1 cellular context compared by ENCODE assay signal in the genomic region with DNA sequence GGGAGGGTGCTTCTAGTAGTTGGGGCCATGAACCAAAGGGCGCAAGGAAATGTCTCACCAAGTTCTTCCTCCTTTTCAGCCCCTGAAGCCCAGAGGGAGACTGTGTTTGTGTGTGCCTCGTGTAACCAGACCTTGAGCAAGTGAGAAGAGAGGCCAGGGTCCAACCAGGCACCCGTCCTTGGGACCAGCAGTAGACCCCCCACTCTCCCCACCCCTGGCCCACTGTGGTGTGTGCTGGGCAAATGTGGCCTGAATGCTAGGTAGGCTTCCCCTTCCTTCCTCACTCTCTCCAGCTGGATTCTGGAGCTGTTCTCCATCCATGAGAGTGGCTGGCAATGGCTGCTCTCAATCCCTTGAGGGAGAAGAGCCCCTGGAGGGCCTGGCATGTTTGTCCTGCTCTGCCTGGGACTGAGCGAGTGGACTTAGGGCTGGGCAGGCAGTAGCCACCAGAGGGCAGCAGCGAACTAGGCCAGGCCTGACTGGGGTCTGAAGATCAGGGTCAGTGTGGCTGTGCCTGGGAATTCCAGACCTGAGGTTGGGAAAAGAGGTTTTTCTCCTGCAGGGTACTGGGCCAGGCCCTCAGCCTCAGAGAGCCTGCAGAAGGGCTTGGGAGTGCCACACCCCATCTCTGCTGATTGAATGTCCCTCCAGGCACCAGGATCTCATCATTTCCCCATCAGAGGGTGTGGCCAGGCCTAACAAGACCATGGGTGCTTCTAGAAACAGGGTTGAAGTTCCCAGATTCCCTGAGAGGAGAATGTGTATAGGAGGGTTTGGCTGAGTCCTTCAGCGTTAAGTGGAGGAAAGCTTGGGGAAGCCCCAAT.
TF ChIP-seq lines count a peak whose summit lies in the region.

No MANE protein-coding gene starts in this region.

TF ChIP-seq in HepG2, 621 proteins besides CTCF, POLR2A, EP300 and RAD21 (continued from another document and continues in another):
- TF ChIP-seq, protein P1, sequence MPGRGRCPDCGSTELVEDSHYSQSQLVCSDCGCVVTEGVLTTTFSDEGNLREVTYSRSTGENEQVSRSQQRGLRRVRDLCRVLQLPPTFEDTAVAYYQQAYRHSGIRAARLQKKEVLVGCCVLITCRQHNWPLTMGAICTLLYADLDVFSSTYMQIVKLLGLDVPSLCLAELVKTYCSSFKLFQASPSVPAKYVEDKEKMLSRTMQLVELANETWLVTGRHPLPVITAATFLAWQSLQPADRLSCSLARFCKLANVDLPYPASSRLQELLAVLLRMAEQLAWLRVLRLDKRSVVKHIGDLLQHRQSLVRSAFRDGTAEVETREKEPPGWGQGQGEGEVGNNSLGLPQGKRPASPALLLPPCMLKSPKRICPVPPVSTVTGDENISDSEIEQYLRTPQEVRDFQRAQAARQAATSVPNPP (CRISPR knock-in tag; IDR thresholded peaks at IDR 0.05) = no peak
- TF ChIP-seq YY1 (IDR thresholded peaks at IDR 0.05; ENCODE audit: insufficient read depth, insufficient replicate concordance, low read depth, low read length) (peak; percentile 50), ZNF616 (CRISPR knock-in tag; IDR thresholded peaks at IDR 0.05; ENCODE audit: low read depth) (no peak), MATR3 (CRISPR knock-in tag; IDR thresholded peaks at IDR 0.05) (no peak), ZNF510 (CRISPR knock-in tag; IDR thresholded peaks at IDR 0.05; ENCODE audit: low read depth) (no peak), ZKSCAN8 (CRISPR knock-in tag; IDR thresholded peaks at IDR 0.05; ENCODE audit: borderline replicate concordance) (no peak), SCMH1 (CRISPR knock-in tag; IDR thresholded peaks at IDR 0.05; ENCODE audit: borderline replicate concordance) (no peak), ZNF354B (CRISPR knock-in tag; IDR thresholded peaks at IDR 0.05) (no peak), SMARCC2 (IDR thresholded peaks at IDR 0.05) (no peak), KMT2B (CRISPR knock-in tag; IDR thresholded peaks at IDR 0.05) (peak; percentile 43; the same call in 1 of the 2 replicates), ATRX (CRISPR knock-in tag; IDR thresholded peaks at IDR 0.05; ENCODE audit: borderline replicate concordance) (no peak), NR2F6 (IDR thresholded peaks at IDR 0.05) (no peak; the same call in 1 of the 2 replicates), NR2F6 (CRISPR knock-in tag; IDR thresholded peaks at IDR 0.05) (peak; percentile 74; the same call in 1 of the 2 replicates), GTF2F1 (IDR thresholded peaks at IDR 0.05; ENCODE audit: low read length) (no peak), ZMYM3 (CRISPR knock-in tag; IDR thresholded peaks at IDR 0.05) (0 out of 2 replicates have a peak, but pooled peaks have one; percentile 44), ZNF256 (CRISPR knock-in tag; conservative IDR thresholded peaks at IDR 0.05) (no peak), CBX5 (CRISPR knock-in tag; IDR thresholded peaks at IDR 0.05; ENCODE audit: borderline replicate concordance) (no peak), NRL (CRISPR knock-in tag; IDR thresholded peaks at IDR 0.05; ENCODE audit: borderline replicate concordance) (no peak), SMYD3 (CRISPR knock-in tag; IDR thresholded peaks at IDR 0.05) (no peak), PPARG (CRISPR knock-in tag; conservative IDR thresholded peaks at IDR 0.05) (no peak), ZSCAN29 (CRISPR knock-in tag; conservative IDR thresholded peaks at IDR 0.05) (0 out of 2 replicates have a peak, but pooled peaks have one; percentile 40), DNMT1 (CRISPR knock-in tag; IDR thresholded peaks at IDR 0.05) (0 out of 2 replicates have a peak, but pooled peaks have one; percentile 43), PRPF4 (IDR thresholded peaks at IDR 0.05; ENCODE audit: low read depth, low read length, poor library complexity, severe bottlenecking) (no peak), IRX3 (CRISPR knock-in tag; IDR thresholded peaks at IDR 0.05; ENCODE audit: borderline replicate concordance, low read depth) (no peak), MAFG (CRISPR knock-in tag; IDR thresholded peaks at IDR 0.05) (no peak), KLF6 (CRISPR knock-in tag; IDR thresholded peaks at IDR 0.05) (no peak)
- TF ChIP-seq, protein P2, sequence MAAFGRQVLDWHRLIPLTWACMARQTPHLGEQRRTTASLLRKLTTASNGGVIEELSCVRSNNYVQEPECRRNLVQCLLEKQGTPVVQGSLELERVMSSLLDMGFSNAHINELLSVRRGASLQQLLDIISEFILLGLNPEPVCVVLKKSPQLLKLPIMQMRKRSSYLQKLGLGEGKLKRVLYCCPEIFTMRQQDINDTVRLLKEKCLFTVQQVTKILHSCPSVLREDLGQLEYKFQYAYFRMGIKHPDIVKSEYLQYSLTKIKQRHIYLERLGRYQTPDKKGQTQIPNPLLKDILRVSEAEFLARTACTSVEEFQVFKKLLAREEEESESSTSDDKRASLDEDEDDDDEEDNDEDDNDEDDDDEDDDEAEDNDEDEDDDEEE (CRISPR knock-in tag; IDR thresholded peaks at IDR 0.05) = peak; percentile 64; the same call in 1 of the 2 replicates
- TF ChIP-seq, protein P3, sequence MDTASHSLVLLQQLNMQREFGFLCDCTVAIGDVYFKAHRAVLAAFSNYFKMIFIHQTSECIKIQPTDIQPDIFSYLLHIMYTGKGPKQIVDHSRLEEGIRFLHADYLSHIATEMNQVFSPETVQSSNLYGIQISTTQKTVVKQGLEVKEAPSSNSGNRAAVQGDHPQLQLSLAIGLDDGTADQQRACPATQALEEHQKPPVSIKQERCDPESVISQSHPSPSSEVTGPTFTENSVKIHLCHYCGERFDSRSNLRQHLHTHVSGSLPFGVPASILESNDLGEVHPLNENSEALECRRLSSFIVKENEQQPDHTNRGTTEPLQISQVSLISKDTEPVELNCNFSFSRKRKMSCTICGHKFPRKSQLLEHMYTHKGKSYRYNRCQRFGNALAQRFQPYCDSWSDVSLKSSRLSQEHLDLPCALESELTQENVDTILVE (CRISPR knock-in tag; IDR thresholded peaks at IDR 0.05) = no peak
- TF ChIP-seq, protein P4, sequence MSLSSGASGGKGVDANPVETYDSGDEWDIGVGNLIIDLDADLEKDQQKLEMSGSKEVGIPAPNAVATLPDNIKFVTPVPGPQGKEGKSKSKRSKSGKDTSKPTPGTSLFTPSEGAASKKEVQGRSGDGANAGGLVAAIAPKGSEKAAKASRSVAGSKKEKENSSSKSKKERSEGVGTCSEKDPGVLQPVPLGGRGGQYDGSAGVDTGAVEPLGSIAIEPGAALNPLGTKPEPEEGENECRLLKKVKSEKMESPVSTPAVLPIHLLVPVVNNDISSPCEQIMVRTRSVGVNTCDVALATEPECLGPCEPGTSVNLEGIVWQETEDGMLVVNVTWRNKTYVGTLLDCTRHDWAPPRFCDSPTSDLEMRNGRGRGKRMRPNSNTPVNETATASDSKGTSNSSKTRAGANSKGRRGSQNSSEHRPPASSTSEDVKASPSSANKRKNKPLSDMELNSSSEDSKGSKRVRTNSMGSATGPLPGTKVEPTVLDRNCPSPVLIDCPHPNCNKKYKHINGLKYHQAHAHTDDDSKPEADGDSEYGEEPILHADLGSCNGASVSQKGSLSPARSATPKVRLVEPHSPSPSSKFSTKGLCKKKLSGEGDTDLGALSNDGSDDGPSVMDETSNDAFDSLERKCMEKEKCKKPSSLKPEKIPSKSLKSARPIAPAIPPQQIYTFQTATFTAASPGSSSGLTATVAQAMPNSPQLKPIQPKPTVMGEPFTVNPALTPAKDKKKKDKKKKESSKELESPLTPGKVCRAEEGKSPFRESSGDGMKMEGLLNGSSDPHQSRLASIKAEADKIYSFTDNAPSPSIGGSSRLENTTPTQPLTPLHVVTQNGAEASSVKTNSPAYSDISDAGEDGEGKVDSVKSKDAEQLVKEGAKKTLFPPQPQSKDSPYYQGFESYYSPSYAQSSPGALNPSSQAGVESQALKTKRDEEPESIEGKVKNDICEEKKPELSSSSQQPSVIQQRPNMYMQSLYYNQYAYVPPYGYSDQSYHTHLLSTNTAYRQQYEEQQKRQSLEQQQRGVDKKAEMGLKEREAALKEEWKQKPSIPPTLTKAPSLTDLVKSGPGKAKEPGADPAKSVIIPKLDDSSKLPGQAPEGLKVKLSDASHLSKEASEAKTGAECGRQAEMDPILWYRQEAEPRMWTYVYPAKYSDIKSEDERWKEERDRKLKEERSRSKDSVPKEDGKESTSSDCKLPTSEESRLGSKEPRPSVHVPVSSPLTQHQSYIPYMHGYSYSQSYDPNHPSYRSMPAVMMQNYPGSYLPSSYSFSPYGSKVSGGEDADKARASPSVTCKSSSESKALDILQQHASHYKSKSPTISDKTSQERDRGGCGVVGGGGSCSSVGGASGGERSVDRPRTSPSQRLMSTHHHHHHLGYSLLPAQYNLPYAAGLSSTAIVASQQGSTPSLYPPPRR (CRISPR knock-in tag; IDR thresholded peaks at IDR 0.05; ENCODE audit: borderline replicate concordance) = peak; percentile 47; the same call in 1 of the 2 replicates
- TF ChIP-seq, protein P5, sequence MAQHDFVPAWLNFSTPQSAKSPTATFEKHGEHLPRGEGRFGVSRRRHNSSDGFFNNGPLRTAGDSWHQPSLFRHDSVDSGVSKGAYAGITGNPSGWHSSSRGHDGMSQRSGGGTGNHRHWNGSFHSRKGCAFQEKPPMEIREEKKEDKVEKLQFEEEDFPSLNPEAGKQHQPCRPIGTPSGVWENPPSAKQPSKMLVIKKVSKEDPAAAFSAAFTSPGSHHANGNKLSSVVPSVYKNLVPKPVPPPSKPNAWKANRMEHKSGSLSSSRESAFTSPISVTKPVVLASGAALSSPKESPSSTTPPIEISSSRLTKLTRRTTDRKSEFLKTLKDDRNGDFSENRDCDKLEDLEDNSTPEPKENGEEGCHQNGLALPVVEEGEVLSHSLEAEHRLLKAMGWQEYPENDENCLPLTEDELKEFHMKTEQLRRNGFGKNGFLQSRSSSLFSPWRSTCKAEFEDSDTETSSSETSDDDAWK (CRISPR knock-in tag; IDR thresholded peaks at IDR 0.05) = no peak
- TF ChIP-seq, protein P6, sequence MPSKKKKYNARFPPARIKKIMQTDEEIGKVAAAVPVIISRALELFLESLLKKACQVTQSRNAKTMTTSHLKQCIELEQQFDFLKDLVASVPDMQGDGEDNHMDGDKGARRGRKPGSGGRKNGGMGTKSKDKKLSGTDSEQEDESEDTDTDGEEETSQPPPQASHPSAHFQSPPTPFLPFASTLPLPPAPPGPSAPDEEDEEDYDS (CRISPR knock-in tag; IDR thresholded peaks at IDR 0.05) = no peak
- TF ChIP-seq, protein P7, sequence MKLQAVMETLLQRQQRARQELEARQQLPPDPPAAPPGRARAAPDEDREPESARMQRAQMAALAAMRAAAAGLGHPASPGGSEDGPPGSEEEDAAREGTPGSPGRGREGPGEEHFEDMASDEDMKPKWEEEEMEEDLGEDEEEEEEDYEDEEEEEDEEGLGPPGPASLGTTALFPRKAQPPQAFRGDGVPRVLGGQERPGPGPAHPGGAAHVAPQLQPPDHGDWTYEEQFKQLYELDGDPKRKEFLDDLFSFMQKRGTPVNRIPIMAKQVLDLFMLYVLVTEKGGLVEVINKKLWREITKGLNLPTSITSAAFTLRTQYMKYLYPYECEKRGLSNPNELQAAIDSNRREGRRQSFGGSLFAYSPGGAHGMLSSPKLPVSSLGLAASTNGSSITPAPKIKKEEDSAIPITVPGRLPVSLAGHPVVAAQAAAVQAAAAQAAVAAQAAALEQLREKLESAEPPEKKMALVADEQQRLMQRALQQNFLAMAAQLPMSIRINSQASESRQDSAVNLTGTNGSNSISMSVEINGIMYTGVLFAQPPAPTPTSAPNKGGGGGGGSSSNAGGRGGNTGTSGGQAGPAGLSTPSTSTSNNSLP (IDR thresholded peaks at IDR 0.05; ENCODE audit: low read depth, low read length) = no peak
- TF ChIP-seq, protein P8, sequence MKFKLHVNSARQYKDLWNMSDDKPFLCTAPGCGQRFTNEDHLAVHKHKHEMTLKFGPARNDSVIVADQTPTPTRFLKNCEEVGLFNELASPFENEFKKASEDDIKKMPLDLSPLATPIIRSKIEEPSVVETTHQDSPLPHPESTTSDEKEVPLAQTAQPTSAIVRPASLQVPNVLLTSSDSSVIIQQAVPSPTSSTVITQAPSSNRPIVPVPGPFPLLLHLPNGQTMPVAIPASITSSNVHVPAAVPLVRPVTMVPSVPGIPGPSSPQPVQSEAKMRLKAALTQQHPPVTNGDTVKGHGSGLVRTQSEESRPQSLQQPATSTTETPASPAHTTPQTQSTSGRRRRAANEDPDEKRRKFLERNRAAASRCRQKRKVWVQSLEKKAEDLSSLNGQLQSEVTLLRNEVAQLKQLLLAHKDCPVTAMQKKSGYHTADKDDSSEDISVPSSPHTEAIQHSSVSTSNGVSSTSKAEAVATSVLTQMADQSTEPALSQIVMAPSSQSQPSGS (CRISPR knock-in tag; IDR thresholded peaks at IDR 0.05) = peak; percentile 72; the same call in 1 of the 2 replicates
- TF ChIP-seq, protein P9, sequence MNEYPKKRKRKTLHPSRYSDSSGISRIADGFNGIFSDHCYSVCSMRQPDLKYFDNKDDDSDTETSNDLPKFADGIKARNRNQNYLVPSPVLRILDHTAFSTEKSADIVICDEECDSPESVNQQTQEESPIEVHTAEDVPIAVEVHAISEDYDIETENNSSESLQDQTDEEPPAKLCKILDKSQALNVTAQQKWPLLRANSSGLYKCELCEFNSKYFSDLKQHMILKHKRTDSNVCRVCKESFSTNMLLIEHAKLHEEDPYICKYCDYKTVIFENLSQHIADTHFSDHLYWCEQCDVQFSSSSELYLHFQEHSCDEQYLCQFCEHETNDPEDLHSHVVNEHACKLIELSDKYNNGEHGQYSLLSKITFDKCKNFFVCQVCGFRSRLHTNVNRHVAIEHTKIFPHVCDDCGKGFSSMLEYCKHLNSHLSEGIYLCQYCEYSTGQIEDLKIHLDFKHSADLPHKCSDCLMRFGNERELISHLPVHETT (CRISPR knock-in tag; conservative IDR thresholded peaks at IDR 0.05) = no peak
- TF ChIP-seq, protein P10, sequence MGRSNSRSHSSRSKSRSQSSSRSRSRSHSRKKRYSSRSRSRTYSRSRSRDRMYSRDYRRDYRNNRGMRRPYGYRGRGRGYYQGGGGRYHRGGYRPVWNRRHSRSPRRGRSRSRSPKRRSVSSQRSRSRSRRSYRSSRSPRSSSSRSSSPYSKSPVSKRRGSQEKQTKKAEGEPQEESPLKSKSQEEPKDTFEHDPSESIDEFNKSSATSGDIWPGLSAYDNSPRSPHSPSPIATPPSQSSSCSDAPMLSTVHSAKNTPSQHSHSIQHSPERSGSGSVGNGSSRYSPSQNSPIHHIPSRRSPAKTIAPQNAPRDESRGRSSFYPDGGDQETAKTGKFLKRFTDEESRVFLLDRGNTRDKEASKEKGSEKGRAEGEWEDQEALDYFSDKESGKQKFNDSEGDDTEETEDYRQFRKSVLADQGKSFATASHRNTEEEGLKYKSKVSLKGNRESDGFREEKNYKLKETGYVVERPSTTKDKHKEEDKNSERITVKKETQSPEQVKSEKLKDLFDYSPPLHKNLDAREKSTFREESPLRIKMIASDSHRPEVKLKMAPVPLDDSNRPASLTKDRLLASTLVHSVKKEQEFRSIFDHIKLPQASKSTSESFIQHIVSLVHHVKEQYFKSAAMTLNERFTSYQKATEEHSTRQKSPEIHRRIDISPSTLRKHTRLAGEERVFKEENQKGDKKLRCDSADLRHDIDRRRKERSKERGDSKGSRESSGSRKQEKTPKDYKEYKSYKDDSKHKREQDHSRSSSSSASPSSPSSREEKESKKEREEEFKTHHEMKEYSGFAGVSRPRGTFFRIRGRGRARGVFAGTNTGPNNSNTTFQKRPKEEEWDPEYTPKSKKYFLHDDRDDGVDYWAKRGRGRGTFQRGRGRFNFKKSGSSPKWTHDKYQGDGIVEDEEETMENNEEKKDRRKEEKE (IDR thresholded peaks at IDR 0.05) = no peak
- TF ChIP-seq, protein P11, sequence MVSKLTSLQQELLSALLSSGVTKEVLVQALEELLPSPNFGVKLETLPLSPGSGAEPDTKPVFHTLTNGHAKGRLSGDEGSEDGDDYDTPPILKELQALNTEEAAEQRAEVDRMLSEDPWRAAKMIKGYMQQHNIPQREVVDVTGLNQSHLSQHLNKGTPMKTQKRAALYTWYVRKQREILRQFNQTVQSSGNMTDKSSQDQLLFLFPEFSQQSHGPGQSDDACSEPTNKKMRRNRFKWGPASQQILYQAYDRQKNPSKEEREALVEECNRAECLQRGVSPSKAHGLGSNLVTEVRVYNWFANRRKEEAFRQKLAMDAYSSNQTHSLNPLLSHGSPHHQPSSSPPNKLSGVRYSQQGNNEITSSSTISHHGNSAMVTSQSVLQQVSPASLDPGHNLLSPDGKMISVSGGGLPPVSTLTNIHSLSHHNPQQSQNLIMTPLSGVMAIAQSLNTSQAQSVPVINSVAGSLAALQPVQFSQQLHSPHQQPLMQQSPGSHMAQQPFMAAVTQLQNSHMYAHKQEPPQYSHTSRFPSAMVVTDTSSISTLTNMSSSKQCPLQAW (CRISPR knock-in tag; IDR thresholded peaks at IDR 0.05) = peak; percentile 63; the same call in 1 of the 2 replicates
